In genomic region chr1:151158311-151158710, GRCh38 we compare ENCODE assay signal across 16 cellular contexts. TPM values are rescaled to one million over a fixed set of nuclear protein-coding genes. Genes with fewer than 3 reads are reported as not detected.
DNase-seq lines count a peak whose midpoint lies in the region; TF ChIP-seq lines count a peak whose summit lies in the region.
"Had no signal": no experiment of that assay in that cellular context is flagged by ENCODE, and none has a peak within 500 bp of the region (broad histone marks: within the 10 kb centered on the region; RNA-seq: fewer than 3 reads in every experiment).

No MANE protein-coding gene starts in this region.

- DNase-seq in T-helper 1 cell = no peak
- peak; percentile 79 to 82 for DNase-seq in activated T-cell treated with anti-CD3 and anti-CD28 coated beads, Interleukin-2, amount 50 U/mL, for 48 hours
- no peak for DNase-seq in neural progenitor cell (ENCODE audit: low spot score)
- no peak for DNase-seq in transverse colon
- DNase-seq in NCI-H146 (lab: John Stamatoyannopoulos, UW) = no peak
- DNase-seq in H4 (ENCODE audit: low spot score) = no peak
- DNase-seq in AG20443 (ENCODE audit: low spot score) = no peak
- DNase-seq: left ventricle myocardium superior, MG63, OCI-M1, WERI-Rb-1 had no signal

- WGBS in transverse colon (ENCODE audit: low coverage in 1 of 2), 2 donors = 79 to 90% methylated on average over 5 to 6 of the region's 6 CpGs

- H2AFZ ChIP-seq in neural progenitor cell (replicated peaks) = no peak overlapping the region

- no peaks in the 10 kb centered on the region for H3K9me3 Mint-ChIP-seq in T-helper 1 cell treated with Interleukin-12 subunit alpha and Interleukin-12 subunit beta and Interleukin-4 antibody, amounts not matched to agents 30 μg/mL and 1 μg/mL, for 36 hours
- H3K9me3 Mint-ChIP-seq in neural progenitor cell = no peaks in the 10 kb centered on the region

- H3K4me1 ChIP-seq in neural progenitor cell = no peaks in the 10 kb centered on the region
- H3K4me1 ChIP-seq in transverse colon = peaks cover 0 to 9% (median 0%) of the 10 kb centered on the region in 4 donors
- H3K4me1 ChIP-seq: HAP-1 had no signal

- no peak for TF ChIP-seq CTCF in neural progenitor cell (IDR thresholded peaks at IDR 0.05)
- TF ChIP-seq CTCF in transverse colon (IDR thresholded peaks at IDR 0.05) = no peak

- H3K9me3 ChIP-seq in neural progenitor cell (ENCODE audit: low read depth) (no peaks in the 10 kb centered on the region), transverse colon (no peaks in the 10 kb centered on the region)
- H3K9me3 ChIP-seq: HAP-1, MG63 had no signal

- no peaks in the 10 kb centered on the region for H3K27me3 ChIP-seq in neural progenitor cell
- H3K27me3 ChIP-seq in transverse colon = no peaks in the 10 kb centered on the region
- H3K27me3 ChIP-seq: MG63 had no signal

- H4K20me1 ChIP-seq in neural progenitor cell (ENCODE audit: low read depth) = no peaks in the 10 kb centered on the region

- H3K4me3 ChIP-seq in neural progenitor cell (no peak overlapping the region), transverse colon (no peak overlapping the region)
- H3K4me3 ChIP-seq: HAP-1, MG63 had no signal

- H3K27ac Mint-ChIP-seq in T-helper 1 cell treated with Interleukin-12 subunit alpha and Interleukin-12 subunit beta and Interleukin-4 antibody, amounts not matched to agents 30 μg/mL and 1 μg/mL, for 36 hours = peak overlapping the region; percentile 89
- H3K27ac Mint-ChIP-seq in neural progenitor cell = no peak overlapping the region

- H3K9ac ChIP-seq in neural progenitor cell = no peak overlapping the region

- no peak overlapping the region for H3K4me2 ChIP-seq in neural progenitor cell

- no peak for TF ChIP-seq EP300 in transverse colon (IDR thresholded peaks at IDR 0.05; ENCODE audit: low read depth)

- TF ChIP-seq POLR2A in transverse colon (IDR thresholded peaks at IDR 0.05) = no peak

- H3K36me3 Mint-ChIP-seq in T-helper 1 cell treated with Interleukin-12 subunit alpha and Interleukin-12 subunit beta and Interleukin-4 antibody, amounts not matched to agents 30 μg/mL and 1 μg/mL, for 36 hours (ENCODE audit: low read depth) = peaks cover 31% of the 10 kb centered on the region
- peaks cover 20% of the 10 kb centered on the region for H3K36me3 Mint-ChIP-seq in neural progenitor cell

- in situ Hi-C loops in transverse colon (cut with MboI; ENCODE audit: low pct_ligation_motif_present in 1 of 4, low pct_unique_long_range_greater_than_20kb in 1 of 4, low sequenced_read_pairs in 3 of 4) = loop anchor here in 3 of 4 donors (5.0 to 25.0 kb wide), 5 partner anchors 61 to 144 kb away; partner anchors contain the start of genes BNIPL (in 1 of the 3) and C1orf56 (in 1 of the 3)

- H3K27me3 Mint-ChIP-seq in T-helper 1 cell treated with Interleukin-12 subunit alpha and Interleukin-12 subunit beta and Interleukin-4 antibody, amounts not matched to agents 30 μg/mL and 1 μg/mL, for 36 hours (ENCODE audit: low read depth) = no peaks in the 10 kb centered on the region
- H3K27me3 Mint-ChIP-seq in neural progenitor cell (ENCODE audit: insufficient read depth, low read depth) = peaks cover 3% of the 10 kb centered on the region

- H3K27ac ChIP-seq in neural progenitor cell (no peak overlapping the region), transverse colon (peak overlapping the region in 3 of 4 donors; percentile 12 to 58 (median 24))
- H3K27ac ChIP-seq: WERI-Rb-1 had no signal

- H3F3A ChIP-seq in neural progenitor cell (ENCODE audit: low read depth) = peaks cover 7% of the 10 kb centered on the region

- H3K36me3 ChIP-seq in neural progenitor cell (no peaks in the 10 kb centered on the region), transverse colon (peaks cover 0 to 9% (median 5%) of the 10 kb centered on the region in 4 donors)

- H3K79me2 ChIP-seq in neural progenitor cell (ENCODE audit: low read depth) = no peaks in the 10 kb centered on the region

- H3K4me3 Mint-ChIP-seq in T-helper 1 cell treated with Interleukin-12 subunit alpha and Interleukin-12 subunit beta and Interleukin-4 antibody, amounts not matched to agents 30 μg/mL and 1 μg/mL, for 36 hours = peak overlapping the region; percentile 96
- peak overlapping the region; percentile 41 for H3K4me3 Mint-ChIP-seq in neural progenitor cell

- H3K4me1 Mint-ChIP-seq in T-helper 1 cell treated with Interleukin-12 subunit alpha and Interleukin-12 subunit beta and Interleukin-4 antibody, amounts not matched to agents 30 μg/mL and 1 μg/mL, for 36 hours (ENCODE audit: low read depth) = peaks cover 55% of the 10 kb centered on the region
- peaks cover 2% of the 10 kb centered on the region for H3K4me1 Mint-ChIP-seq in neural progenitor cell

- intact Hi-C loops in transverse colon (cut with DNase I; ENCODE audit: low total_unique reads) = loop anchor here (5.0 to 10.0 kb wide), 2 partner anchors 54 to 341 kb away; no protein-coding TSS in a partner anchor

RNA-seq across cellular contexts. Expression of gene TNFAIP8L2, which starts 1.9 kb away (rescaled TPM):
- total RNA-seq in neural progenitor cell (ENCODE audit: low replicate concordance) (not detected in 2 replicates), transverse colon (1 to 10 TPM; 2.0 to 5.2 (median 4.2) TPM)
- not detected in 2 replicates for total RNA-seq in H4 (2014; rRNA removed; shearing (Covaris generic))
- total RNA-seq: A172, fibroblast of villous mesenchyme had no signal

RNA-seq across cellular contexts. Expression of gene LYSMD1, which starts 7.4 kb away (rescaled TPM):
- total RNA-seq in neural progenitor cell (ENCODE audit: low replicate concordance) (15.5 and 18.9 TPM in 2 replicates), transverse colon (10 to 100 TPM in 1 of 4 donors, 1 to 10 TPM in 3; 1.4 to 15.7 (median 7.3) TPM)
- total RNA-seq in H4 (2014; rRNA removed; shearing (Covaris generic)) = 5.4 and 7.2 TPM in 2 replicates

RNA-seq across cellular contexts. Expression of gene SCNM1, which starts 7.6 kb away (rescaled TPM):
- total RNA-seq in neural progenitor cell (ENCODE audit: low replicate concordance) (22.0 and 25.3 TPM in 2 replicates), transverse colon (10 to 100 TPM in 3 of 4 donors, 1 to 10 TPM in 1; 9.0 to 35.4 (median 25.1) TPM)
- total RNA-seq in H4 (2014; rRNA removed; shearing (Covaris generic)) = 31.5 and 39.7 TPM in 2 replicates

RNA-seq across cellular contexts. Expression of gene SEMA6C, which starts 11.9 kb away (rescaled TPM):
- total RNA-seq in neural progenitor cell (ENCODE audit: low replicate concordance) (5.6 and 12.1 TPM in 2 replicates), transverse colon (10 to 100 TPM in 1 of 4 donors, 1 to 10 TPM in 3; 1.8 to 16.3 (median 2.9) TPM)
- total RNA-seq in H4 (2014; rRNA removed; shearing (Covaris generic)) = 1.1 and 2.7 TPM in 2 replicates

RNA-seq across cellular contexts. Expression of gene TMOD4, which starts 17.5 kb away (rescaled TPM):
- not detected in 2 replicates for total RNA-seq in neural progenitor cell (ENCODE audit: low replicate concordance)
- total RNA-seq in transverse colon = not detected
- 0.35 TPM in 1 of 2 replicates, not detected in the other for total RNA-seq in H4 (2014; rRNA removed; shearing (Covaris generic))
- total RNA-seq: fibroblast of villous mesenchyme, right cardiac atrium had no signal

Comparison
In these comparisons a context has a peak if more than half of its experiments do, and no peak if none do; other contexts are left out.
1. DNase-seq: peak in activated T-cell treated with anti-CD3 and anti-CD28 coated beads, Interleukin-2, amount 50 U/mL, for 48 hours (2 of 2); none in T-helper 1 cell (0 of 5), neural progenitor cell (single experiment), transverse colon (single experiment), NCI-H146 (single experiment), H4 (single experiment) and AG20443 (single experiment).